23 cellular contexts compared by ENCODE assay signal in genomic region chr2:169185711-169186110, GRCh38.
"Had no signal": no experiment of that assay in that cellular context is flagged by ENCODE, and none has a peak within 500 bp of the region (broad histone marks: within the 10 kb centered on the region; RNA-seq: fewer than 3 reads in every experiment).

No MANE protein-coding gene starts in this region.

- FAIRE-seq: colon, pancreas, urothelium cell line had no signal

- H3K4me1 ChIP-seq: breast epithelium, esophagus squamous epithelium, gastroesophageal sphincter, pancreas, right lobe of liver, transverse colon had no signal

- H3K27me3 ChIP-seq: breast epithelium, esophagus squamous epithelium, gastroesophageal sphincter, pancreas, right lobe of liver, transverse colon had no signal

- H3K36me3 ChIP-seq: breast epithelium, esophagus squamous epithelium, gastroesophageal sphincter, pancreas, right lobe of liver, transverse colon had no signal

- DNase-seq: activated B cell treated with CpG ODN at 0.5 μM for 24 hours; activated CD4-positive, alpha-beta memory T cell treated with anti-CD3 and anti-CD28 coated beads for 36 hours; activated CD4-positive, alpha-beta T cell treated with anti-CD3 and anti-CD28 coated beads for 48 hours; activated naive CD4-positive, alpha-beta T cell treated with Interleukin-2 at 50 U/mL for 16 hours; activated naive CD8-positive, alpha-beta T cell treated with anti-CD3 and anti-CD28 coated beads for 36 hours; activated T-cell treated with anti-CD3 and anti-CD28 coated beads, Interleukin-2, amount 50 U/mL, for 48 hours; effector memory CD8-positive, alpha-beta T cell; esophagus squamous epithelium; pancreas; right lobe of liver; stimulated activated CD4-positive, alpha-beta T cell treated with anti-CD3 and anti-CD28 coated beads, Interleukin-1b, Interleukin-23, amount 100 ng/mL, for 48 hours; stimulated activated naive CD8-positive, alpha-beta T cell treated with anti-CD3 and anti-CD28 coated beads, Interleukin-15, amount 100 ng/mL, for 72 hours; T1000; transverse colon had no signal

- H3K4me3 ChIP-seq: breast epithelium, esophagus squamous epithelium, gastroesophageal sphincter, lung, pancreas, right lobe of liver, skin epidermis, transverse colon had no signal

- H3K27ac ChIP-seq: breast epithelium, esophagus squamous epithelium, gastroesophageal sphincter, pancreas, right lobe of liver, skin epidermis, transverse colon had no signal

- H3K9me3 ChIP-seq: breast epithelium, esophagus squamous epithelium, gastroesophageal sphincter, pancreas, right lobe of liver, transverse colon had no signal

- ATAC-seq: effector memory CD8-positive, alpha-beta T cell; gastroesophageal sphincter; left lobe of liver; natural killer cell treated with Interleukin-12 subunit alpha and Interleukin-12 subunit beta and Interleukin-15 and Interleukin-18, amount 100 ng/mL, for 72 hours; pancreas; right lobe of liver; stimulated activated effector memory CD8-positive, alpha-beta T cell treated with anti-CD3 and anti-CD28 coated beads, Interleukin-12 subunit alpha, Interleukin-12 subunit beta, amount 100 ng/mL, for 72 hours; stimulated activated naive CD8-positive, alpha-beta T cell treated with anti-CD3 and anti-CD28 coated beads, Interleukin-15, amount 100 ng/mL, for 72 hours had no signal
